Comparison of ENCODE assay signal across 10 cellular contexts in the genomic region with DNA sequence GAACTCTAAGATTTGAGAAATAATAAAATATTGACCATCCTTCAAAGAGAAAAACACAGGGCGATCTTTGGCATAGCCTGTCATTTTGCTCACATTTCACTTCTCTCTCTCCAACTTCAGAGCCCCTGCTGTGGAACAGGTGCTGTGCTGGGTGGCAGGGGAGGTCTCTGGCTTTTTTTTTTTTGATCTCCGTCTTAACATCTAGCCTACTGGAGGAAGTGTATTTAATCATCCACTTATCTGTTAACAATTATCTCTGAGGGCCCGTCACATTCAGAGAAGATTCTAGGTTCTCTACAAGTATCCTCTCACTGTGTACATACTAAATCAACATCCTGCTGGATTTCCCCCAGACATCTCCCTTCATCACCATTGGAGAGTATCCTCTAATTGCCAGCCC. TPM values are rescaled to one million over a fixed set of nuclear protein-coding genes. Genes with fewer than 3 reads are reported as not detected.
A peak's percentile ranks its signal among the peaks of the same experiment; 100 is the strongest.
DNase-seq lines count a peak whose midpoint lies in the region; ATAC-seq and TF ChIP-seq lines count a peak whose summit lies in the region.
"Had no signal": no experiment of that assay in that cellular context is flagged by ENCODE, and none has a peak within 500 bp of the region (broad histone marks: within the 10 kb centered on the region; RNA-seq: fewer than 3 reads in every experiment).

No MANE protein-coding gene starts in this region.

- no peak overlapping the region for H2BK15ac ChIP-seq in mesendoderm (replicated peaks; ENCODE audit: low read depth)

- H2AK5ac ChIP-seq in mesendoderm (ENCODE audit: low read length): no peak overlapping the region

- H3K4me1 ChIP-seq in breast epithelium (peaks cover 0 to 4% of the 10 kb centered on the region in 2 donors), mesendoderm (ENCODE audit: control insufficient read depth, low read depth, low read length) (no peaks in the 10 kb centered on the region)

- peak; percentile 38 for ATAC-seq in activated B cell treated with CpG ODN at 0.5 μM for 24 hours (ENCODE audit: low read depth)
- ATAC-seq in stimulated activated naive B cell treated with anti-CD40 and anti-IgM and Interleukin-4, amounts not matched to agents 10 μg/mL and 1 μg/mL and 100 μg/mL, for 72 hours (replicated peaks): peak; percentile 62 to 74
- no peak for ATAC-seq in HG02870 (IDR thresholded peaks at IDR 0.05; ENCODE audit: unreplicated experiment)

- no peak for TF ChIP-seq CTCF in activated B cell treated with CpG ODN at 0.5 μM for 24 hours (IDR thresholded peaks at IDR 0.05)
- no peak for TF ChIP-seq CTCF in breast epithelium (IDR thresholded peaks at IDR 0.05)

- H3K4me3 Mint-ChIP-seq in activated naive CD4-positive, alpha-beta T cell treated with anti-CD3 and anti-CD28 coated beads for 36 hours: no peak overlapping the region
- H3K4me3 Mint-ChIP-seq in activated B cell treated with CpG ODN at 0.5 μM for 24 hours: peak overlapping the region; percentile 36
- H3K4me3 Mint-ChIP-seq in stimulated activated naive B cell treated with anti-CD40 and anti-IgM and Interleukin-4, amounts not matched to agents 10 μg/mL and 1 μg/mL and 100 μg/mL, for 72 hours: peak overlapping the region; percentile 61 to 75

- H3K4me3 ChIP-seq in breast epithelium (no peak overlapping the region), mesendoderm (ENCODE audit: low read length) (no peak overlapping the region)

- H3K36me3 ChIP-seq in breast epithelium (no peaks in the 10 kb centered on the region), mesendoderm (ENCODE audit: control insufficient read depth, insufficient read depth, low read length) (no peaks in the 10 kb centered on the region)

- no peak overlapping the region for H3K23ac ChIP-seq in mesendoderm (ENCODE audit: low read length)

- H3K27ac ChIP-seq in breast epithelium: no peak overlapping the region
- no peak overlapping the region for H3K27ac ChIP-seq in mesendoderm (ENCODE audit: low read depth, low read length)

- intact Hi-C loops in activated naive CD4-positive, alpha-beta T cell treated with anti-CD3 and anti-CD28 coated beads for 36 hours (cut with micrococcal nuclease): no loop called here
- intact Hi-C loops in activated B cell treated with CpG ODN at 0.5 μM for 24 hours (cut with micrococcal nuclease) (loop anchor here (1.0 kb wide), 1 partner anchor 34 kb away; no protein-coding TSS in a partner anchor), breast epithelium (cut with DNase I; ENCODE audit: low total_unique reads) (no loop called here)

- H3K9me3 Mint-ChIP-seq in activated naive CD4-positive, alpha-beta T cell treated with anti-CD3 and anti-CD28 coated beads for 36 hours: no peaks in the 10 kb centered on the region
- H3K9me3 Mint-ChIP-seq in activated B cell treated with CpG ODN at 0.5 μM for 24 hours: no peaks in the 10 kb centered on the region
- no peaks in the 10 kb centered on the region for H3K9me3 Mint-ChIP-seq in stimulated activated naive B cell treated with anti-CD40 and anti-IgM and Interleukin-4, amounts not matched to agents 10 μg/mL and 1 μg/mL and 100 μg/mL, for 72 hours

- H3K4me1 Mint-ChIP-seq in activated naive CD4-positive, alpha-beta T cell treated with anti-CD3 and anti-CD28 coated beads for 36 hours (ENCODE audit: low read depth): peaks cover 76% of the 10 kb centered on the region
- peaks cover 86% of the 10 kb centered on the region for H3K4me1 Mint-ChIP-seq in activated B cell treated with CpG ODN at 0.5 μM for 24 hours
- H3K4me1 Mint-ChIP-seq in stimulated activated naive B cell treated with anti-CD40 and anti-IgM and Interleukin-4, amounts not matched to agents 10 μg/mL and 1 μg/mL and 100 μg/mL, for 72 hours: peaks cover 62 to 89% of the 10 kb centered on the region in 2 donors

- H3K27ac Mint-ChIP-seq in activated naive CD4-positive, alpha-beta T cell treated with anti-CD3 and anti-CD28 coated beads for 36 hours: peak overlapping the region; percentile 20
- peak overlapping the region; percentile 62 for H3K27ac Mint-ChIP-seq in activated B cell treated with CpG ODN at 0.5 μM for 24 hours
- H3K27ac Mint-ChIP-seq in stimulated activated naive B cell treated with anti-CD40 and anti-IgM and Interleukin-4, amounts not matched to agents 10 μg/mL and 1 μg/mL and 100 μg/mL, for 72 hours: peak overlapping the region; percentile 90

- no peak overlapping the region for H4K8ac ChIP-seq in mesendoderm (ENCODE audit: low read depth, low read length)

- H2BK5ac ChIP-seq in mesendoderm (ENCODE audit: low read length): no peak overlapping the region

- peaks cover 7% of the 10 kb centered on the region for H3K36me3 Mint-ChIP-seq in activated naive CD4-positive, alpha-beta T cell treated with anti-CD3 and anti-CD28 coated beads for 36 hours (ENCODE audit: low read depth)
- H3K36me3 Mint-ChIP-seq in activated B cell treated with CpG ODN at 0.5 μM for 24 hours (ENCODE audit: low read depth): peaks cover 21% of the 10 kb centered on the region
- peaks cover 36 to 66% of the 10 kb centered on the region in 2 donors for H3K36me3 Mint-ChIP-seq in stimulated activated naive B cell treated with anti-CD40 and anti-IgM and Interleukin-4, amounts not matched to agents 10 μg/mL and 1 μg/mL and 100 μg/mL, for 72 hours

- H2BK120ac ChIP-seq in mesendoderm (ENCODE audit: low read depth, low read length): no peak overlapping the region

- H3K27me3 ChIP-seq in breast epithelium: no peaks in the 10 kb centered on the region
- no peaks in the 10 kb centered on the region for H3K27me3 ChIP-seq in mesendoderm (ENCODE audit: insufficient read depth, low read length, poor library complexity)

- no peaks in the 10 kb centered on the region for H3K27me3 Mint-ChIP-seq in activated naive CD4-positive, alpha-beta T cell treated with anti-CD3 and anti-CD28 coated beads for 36 hours (ENCODE audit: low read depth)
- no peaks in the 10 kb centered on the region for H3K27me3 Mint-ChIP-seq in activated B cell treated with CpG ODN at 0.5 μM for 24 hours
- H3K27me3 Mint-ChIP-seq in stimulated activated naive B cell treated with anti-CD40 and anti-IgM and Interleukin-4, amounts not matched to agents 10 μg/mL and 1 μg/mL and 100 μg/mL, for 72 hours: no peaks in the 10 kb centered on the region

- H4K5ac ChIP-seq in mesendoderm (ENCODE audit: low read length): no peak overlapping the region

- H3K56ac ChIP-seq in mesendoderm (ENCODE audit: low read length): no peak overlapping the region

- POLR2A ChIA-PET in activated B cell treated with CpG ODN at 0.5 μM for 24 hours (lab: Charles Lee): interaction anchor here (1.9 kb wide), 1 partner anchor 17 kb away, joined by 6 read pairs; no protein-coding TSS in a partner anchor

- H3K79me2 ChIP-seq in mesendoderm (ENCODE audit: control insufficient read depth, insufficient read depth, low read length): no peaks in the 10 kb centered on the region

- H3K4me2 ChIP-seq in mesendoderm (ENCODE audit: low read length): no peak overlapping the region

- no peak overlapping the region for H3K9ac ChIP-seq in mesendoderm (ENCODE audit: low read length)

- CTCF ChIA-PET in activated naive CD4-positive, alpha-beta T cell treated with anti-CD3 and anti-CD28 coated beads for 36 hours (lab: Charles Lee): no interaction called here
- CTCF ChIA-PET in activated B cell treated with CpG ODN at 0.5 μM for 24 hours (lab: Charles Lee): no interaction called here

- no peak overlapping the region for H3K4ac ChIP-seq in mesendoderm (ENCODE audit: low read depth, low read length)

- no peak for DNase-seq in activated naive CD4-positive, alpha-beta T cell treated with anti-CD3 and anti-CD28 coated beads for 36 hours
- no peak for DNase-seq in activated naive CD4-positive, alpha-beta T cell treated with anti-CD3 and anti-CD28 coated beads, Interleukin-2, amount 50 U/mL, for 16 hours
- DNase-seq in NCI-H1436 (lab: John Stamatoyannopoulos, UW): peak; percentile 12
- DNase-seq in activated B cell treated with CpG ODN at 0.5 μM for 24 hours: no peak
- DNase-seq in stimulated activated naive B cell treated with anti-CD40 and anti-IgM and Interleukin-4, amounts not matched to agents 10 μg/mL and 1 μg/mL and 100 μg/mL, for 72 hours: no peak
- DNase-seq in breast epithelium (ENCODE audit: low spot score in 2 of 2): no peak
- no peak for DNase-seq in mesendoderm
- DNase-seq: hippocampal formation; stimulated activated CD8-positive, alpha-beta memory T cell treated with anti-CD3 and anti-CD28 coated beads, Interleukin-4, amount 100 ng/mL, for 48 hours had no signal

- no peak overlapping the region for H3K18ac ChIP-seq in mesendoderm (ENCODE audit: low read length)

- TF ChIP-seq POLR2A in breast epithelium (IDR thresholded peaks at IDR 0.05): no peak

- H3K79me1 ChIP-seq in mesendoderm (ENCODE audit: low read length): no peaks in the 10 kb centered on the region

- no CpG with 5 or more reads among the region's 3 CpGs for whole genome bisulfite sequencing in mesendoderm (ENCODE audit: extremely low coverage, insufficient coverage, low lambda C conversion rate)

- no peaks in the 10 kb centered on the region for H3K9me3 ChIP-seq in breast epithelium

RNA-seq across cellular contexts. Expression of gene CHST11, which starts 34.1 kb away (rescaled TPM):
- 10 to 100 TPM; 39.3 to 45.3 TPM for total RNA-seq in activated naive CD4-positive, alpha-beta T cell treated with anti-CD3 and anti-CD28 coated beads for 36 hours
- total RNA-seq in activated B cell treated with CpG ODN at 0.5 μM for 24 hours (40.1 and 40.6 TPM in 2 replicates), breast epithelium (10 to 100 TPM; 12.5 to 16.4 (median 15.5) TPM)
- polyA plus RNA-seq in mesendoderm (2013, experiment 1 of 2): 5.2 TPM
- polyA plus RNA-seq in mesendoderm (2013, experiment 2 of 2): 5.9 TPM

Comparison
In these comparisons a context has a peak if more than half of its experiments do, and no peak if none do; other contexts are left out.
1. H3K27ac Mint-ChIP-seq: peak in every context shown above with its lines; median percentile 90 in stimulated activated naive B cell treated with anti-CD40 and anti-IgM and Interleukin-4, amounts not matched to agents 10 μg/mL and 1 μg/mL and 100 μg/mL, for 72 hours; 62 in activated B cell treated with CpG ODN at 0.5 μM for 24 hours; 20 in activated naive CD4-positive, alpha-beta T cell treated with anti-CD3 and anti-CD28 coated beads for 36 hours.